In the genomic region with DNA sequence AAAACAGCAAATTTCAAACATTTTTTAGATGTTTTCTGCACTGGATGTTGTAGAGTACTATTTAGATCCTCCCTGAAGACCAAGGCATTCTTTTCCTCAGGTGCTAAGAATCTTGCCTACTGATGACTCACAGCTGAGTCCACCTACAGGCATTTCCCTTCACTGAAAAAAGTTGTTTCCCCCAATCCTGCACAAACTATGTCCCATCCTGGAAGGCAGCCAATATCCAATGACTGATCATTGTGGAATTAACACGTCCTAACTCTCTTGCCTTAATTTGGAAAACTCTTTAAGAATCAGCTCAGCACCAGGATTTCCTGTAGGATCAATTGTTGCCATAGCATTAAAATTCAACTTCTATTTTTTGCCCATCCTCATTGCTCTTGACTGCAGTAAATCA, we compare ENCODE assay signal across 2 cellular contexts.
TF ChIP-seq lines count a peak whose summit lies in the region.

No MANE protein-coding gene starts in this region.

TF ChIP-seq in HCT116, 20 proteins besides CTCF, POLR2A, EP300 and RAD21 (continued from another document):
- peak; percentile 20 for TF ChIP-seq TCF7L2 (IDR thresholded peaks at IDR 0.05; ENCODE audit: borderline replicate concordance, extremely low read depth, insufficient read depth, insufficient read length)
- TF ChIP-seq SP1 (IDR thresholded peaks at IDR 0.05; ENCODE audit: low read depth) = peak; percentile 91
- TF ChIP-seq ZBTB33 (IDR thresholded peaks at IDR 0.05; ENCODE audit: extremely low read depth, insufficient replicate concordance, low read length) = no peak
- no peak for TF ChIP-seq REST (IDR thresholded peaks at IDR 0.05; ENCODE audit: low read depth)
- TF ChIP-seq CBX3 (IDR thresholded peaks at IDR 0.05; ENCODE audit: low read depth) = peak; percentile 97
- no peak for TF ChIP-seq EZH2phosphoT487 (IDR thresholded peaks at IDR 0.05; ENCODE audit: borderline replicate concordance)
- peak; percentile 98 for TF ChIP-seq JUND (IDR thresholded peaks at IDR 0.05)
- TF ChIP-seq, protein P1, sequence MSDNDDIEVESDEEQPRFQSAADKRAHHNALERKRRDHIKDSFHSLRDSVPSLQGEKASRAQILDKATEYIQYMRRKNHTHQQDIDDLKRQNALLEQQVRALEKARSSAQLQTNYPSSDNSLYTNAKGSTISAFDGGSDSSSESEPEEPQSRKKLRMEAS (IDR thresholded peaks at IDR 0.05) = peak; percentile 28; the same call in 1 of the 2 replicates
- TF ChIP-seq EGR1 (IDR thresholded peaks at IDR 0.05; ENCODE audit: low read depth) = 0 out of 2 replicates have a peak, but pooled peaks have one; percentile 37
- TF ChIP-seq ZFX (IDR thresholded peaks at IDR 0.05) = no peak

TF ChIP-seq in SK-N-SH treated with all-trans-retinoic acid at 6 μM for 48 hours, 23 proteins besides CTCF, POLR2A, EP300 and RAD21 (continued from another document):
- TF ChIP-seq GLIS3 (CRISPR knock-in tag; IDR thresholded peaks at IDR 0.05) (no peak), RARB (CRISPR knock-in tag; IDR thresholded peaks at IDR 0.05) (no peak)
